Comparison of ENCODE assay signal across 1 cellular context in genomic region chr19:27746691-27747380, GRCh38.
TF ChIP-seq lines count a peak whose summit lies in the region.

No MANE protein-coding gene starts in this region.

TF ChIP-seq in HCT116, 20 proteins besides CTCF, POLR2A, EP300 and RAD21 (continued from another document):
- TF ChIP-seq, protein P1, sequence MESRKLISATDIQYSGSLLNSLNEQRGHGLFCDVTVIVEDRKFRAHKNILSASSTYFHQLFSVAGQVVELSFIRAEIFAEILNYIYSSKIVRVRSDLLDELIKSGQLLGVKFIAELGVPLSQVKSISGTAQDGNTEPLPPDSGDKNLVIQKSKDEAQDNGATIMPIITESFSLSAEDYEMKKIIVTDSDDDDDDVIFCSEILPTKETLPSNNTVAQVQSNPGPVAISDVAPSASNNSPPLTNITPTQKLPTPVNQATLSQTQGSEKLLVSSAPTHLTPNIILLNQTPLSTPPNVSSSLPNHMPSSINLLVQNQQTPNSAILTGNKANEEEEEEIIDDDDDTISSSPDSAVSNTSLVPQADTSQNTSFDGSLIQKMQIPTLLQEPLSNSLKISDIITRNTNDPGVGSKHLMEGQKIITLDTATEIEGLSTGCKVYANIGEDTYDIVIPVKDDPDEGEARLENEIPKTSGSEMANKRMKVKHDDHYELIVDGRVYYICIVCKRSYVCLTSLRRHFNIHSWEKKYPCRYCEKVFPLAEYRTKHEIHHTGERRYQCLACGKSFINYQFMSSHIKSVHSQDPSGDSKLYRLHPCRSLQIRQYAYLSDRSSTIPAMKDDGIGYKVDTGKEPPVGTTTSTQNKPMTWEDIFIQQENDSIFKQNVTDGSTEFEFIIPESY (IDR thresholded peaks at IDR 0.05; ENCODE audit: extremely low read depth, insufficient replicate concordance, low read length): no peak
- TF ChIP-seq ZNF274 (IDR thresholded peaks at IDR 0.05; ENCODE audit: low read depth, low read length): no peak
